Comparison of ENCODE assay signal across 8 cellular contexts in the genomic region with DNA sequence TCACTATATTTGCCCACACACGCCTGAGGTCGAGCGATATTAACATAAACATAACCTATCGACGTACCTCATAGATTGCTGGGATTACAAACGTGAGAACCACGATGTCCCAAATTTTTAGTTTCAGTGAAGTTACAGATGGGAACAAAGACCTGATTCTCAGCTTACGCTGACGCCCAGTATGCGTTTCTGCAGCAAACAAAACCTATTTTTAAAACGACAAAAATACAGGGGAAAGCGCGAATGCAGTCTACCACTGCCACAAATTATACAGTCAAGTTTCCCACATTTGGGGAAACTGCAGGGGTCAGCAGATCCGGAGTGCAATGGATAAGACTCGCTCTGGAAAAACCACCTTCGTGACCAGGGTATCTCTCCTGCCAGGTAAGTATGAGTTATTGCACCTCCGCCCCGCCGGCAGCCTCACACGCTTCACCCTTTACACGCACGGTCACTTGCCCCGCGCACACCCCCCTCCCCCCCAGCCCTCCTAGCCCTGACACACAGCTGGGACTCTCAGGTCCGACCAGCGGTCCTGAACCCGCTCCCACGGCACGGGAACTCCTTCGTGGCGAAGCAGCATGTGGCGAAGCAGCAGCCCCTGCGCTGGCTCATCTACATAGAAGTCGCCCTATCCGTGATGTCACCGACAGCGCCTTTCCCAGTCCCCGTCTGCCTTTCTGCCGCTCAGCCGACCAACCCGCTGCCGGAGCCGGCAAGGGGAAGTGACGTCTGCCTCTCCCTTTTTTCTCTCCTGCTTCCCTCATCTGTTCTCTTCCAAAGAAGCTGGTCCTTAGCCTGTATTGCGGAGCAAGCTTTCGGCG. TPM values are rescaled to one million over a fixed set of nuclear protein-coding genes. Genes with fewer than 3 reads are reported as not detected.
DNase-seq lines count a peak whose midpoint lies in the region; ATAC-seq and TF ChIP-seq lines count a peak whose summit lies in the region.
"Not testable (repeated sequence)": the region's sequence is repeated elsewhere in the genome, so short reads cannot be mapped to it uniquely, and the experiment has no call there.

No MANE protein-coding gene starts in this region.

- H3K27me3 ChIP-seq in testis, result not testable (repeated sequence)

- H3K27ac Mint-ChIP-seq in activated naive CD8-positive, alpha-beta T cell treated with anti-CD3 and anti-CD28 coated beads, Interleukin-2, amount 10 ng/mL, durations not matched to agents 7 days and 5 days, result peak overlapping the region; percentile 98

- not testable (repeated sequence) for H3K9me3 Mint-ChIP-seq in activated naive CD8-positive, alpha-beta T cell treated with anti-CD3 and anti-CD28 coated beads, Interleukin-2, amount 10 ng/mL, durations not matched to agents 7 days and 5 days

- 9 to 15% methylated on average over 32 to 47 of the region's 47 CpGs for WGBS in testis, 2 donors

- peak overlapping the region; percentile 46 to 66 for H3K4me3 ChIP-seq in testis

- not testable (repeated sequence) for H3K4me1 ChIP-seq in testis

- DNase-seq in GM04504 (ENCODE audit: low read depth) (peak; percentile 83), NCI-H128 (lab: John Stamatoyannopoulos, UW; ENCODE audit: unreplicated experiment) (peak; percentile 39), SW 1271 (lab: John Stamatoyannopoulos, UW) (peak; percentile 59 to 85), head of caudate nucleus (peak; percentile 84 to 97 (median 93)), testis (peak; percentile 92)
- peak; percentile 73 for DNase-seq in activated naive CD8-positive, alpha-beta T cell treated with anti-CD3 and anti-CD28 coated beads, Interleukin-2, amount 10 ng/mL, durations not matched to agents 7 days and 5 days
- DNase-seq in omental fat pad (ENCODE audit: low spot score), result not testable (repeated sequence)

- H3K4me3 Mint-ChIP-seq in activated naive CD8-positive, alpha-beta T cell treated with anti-CD3 and anti-CD28 coated beads, Interleukin-2, amount 10 ng/mL, durations not matched to agents 7 days and 5 days, result peak overlapping the region; percentile 87

- H3K27me3 Mint-ChIP-seq in activated naive CD8-positive, alpha-beta T cell treated with anti-CD3 and anti-CD28 coated beads, Interleukin-2, amount 10 ng/mL, durations not matched to agents 7 days and 5 days, result not testable (repeated sequence)

- intact Hi-C loops in head of caudate nucleus (cut with DNase I); testis (cut with DNase I; ENCODE audit: low total_unique reads): not testable (repeated sequence)

- TF ChIP-seq POLR2A in testis (IDR thresholded peaks at IDR 0.05), result peak; percentile 18

- ATAC-seq in HG02588 (IDR thresholded peaks at IDR 0.05; ENCODE audit: unreplicated experiment) (peak; percentile 79), omental fat pad (ENCODE audit: low FRiP score) (peak; percentile 95)
- peak; percentile 89 for ATAC-seq in activated naive CD8-positive, alpha-beta T cell treated with anti-CD3 and anti-CD28 coated beads, Interleukin-2, amount 10 ng/mL, durations not matched to agents 7 days and 5 days (ENCODE audit: low read depth)

- H3K36me3 ChIP-seq in testis (ENCODE audit: low read depth, missing control alignments), result not testable (repeated sequence)

- H3K4me1 Mint-ChIP-seq in activated naive CD8-positive, alpha-beta T cell treated with anti-CD3 and anti-CD28 coated beads, Interleukin-2, amount 10 ng/mL, durations not matched to agents 7 days and 5 days, result peaks cover 29% of the 10 kb centered on the region

- peak overlapping the region; percentile 85 to 87 for H3K27ac ChIP-seq in testis

- TF ChIP-seq CTCF in omental fat pad (IDR thresholded peaks at IDR 0.05); testis (IDR thresholded peaks at IDR 0.05): not testable (repeated sequence)

- H3K9me3 ChIP-seq in testis, result not testable (repeated sequence)

- POLR2A ChIA-PET in activated naive CD8-positive, alpha-beta T cell treated with anti-CD3 and anti-CD28 coated beads, Interleukin-2, amount 10 ng/mL, durations not matched to agents 7 days and 5 days (lab: Charles Lee), result interaction anchor here (0.7 to 7.9 kb wide), 14 partner anchors 9 to 1986 kb away, joined by 3 to 132 read pairs (median 5); partner anchors contain the start of genes ANKRD34A, PEX11B, PIAS3 and POLR3C

- not testable (repeated sequence) for H3K36me3 Mint-ChIP-seq in activated naive CD8-positive, alpha-beta T cell treated with anti-CD3 and anti-CD28 coated beads, Interleukin-2, amount 10 ng/mL, durations not matched to agents 7 days and 5 days

RNA-seq across cellular contexts. Expression of gene HJV, which starts 30.5 kb away (rescaled TPM):
- total RNA-seq in activated naive CD8-positive, alpha-beta T cell treated with anti-CD3 and anti-CD28 coated beads, Interleukin-2, amount 10 ng/mL, durations not matched to agents 7 days and 5 days, result not detected
- not detected for total RNA-seq in omental fat pad
- under 1 TPM in 1 of 2 donors, not detected in 1; 0.43 TPM for total RNA-seq in testis
- polyA plus RNA-seq in testis (ENCODE audit: insufficient read depth, low read depth, low replicate concordance), result 7.7 TPM

RNA-seq across cellular contexts. Expression of gene TXNIP, which starts 55.7 kb away (rescaled TPM):
- 100 to 1,000 TPM; 678 to 725 TPM for total RNA-seq in activated naive CD8-positive, alpha-beta T cell treated with anti-CD3 and anti-CD28 coated beads, Interleukin-2, amount 10 ng/mL, durations not matched to agents 7 days and 5 days
- total RNA-seq in omental fat pad, result 1,000 to 10,000 TPM; 1,118 to 3,262 (median 1,971) TPM
- total RNA-seq in testis, result 100 to 1,000 TPM; 268 to 328 TPM
- polyA plus RNA-seq in testis (ENCODE audit: insufficient read depth, low read depth, low replicate concordance), result 274 TPM
